10 cellular contexts compared by ENCODE assay signal in genomic region chr6:26336355-26337198, GRCh38. TPM values are rescaled to one million over a fixed set of nuclear protein-coding genes. Genes with fewer than 3 reads are reported as not detected.
DNase-seq lines count a peak whose midpoint lies in the region; ATAC-seq and TF ChIP-seq lines count a peak whose summit lies in the region.
"Had no signal": no experiment of that assay in that cellular context is flagged by ENCODE, and none has a peak within 500 bp of the region (broad histone marks: within the 10 kb centered on the region; RNA-seq: fewer than 3 reads in every experiment).

No MANE protein-coding gene starts in this region.

- CTCF ChIA-PET in activated naive CD4-positive, alpha-beta T cell treated with anti-CD3 and anti-CD28 coated beads, Interleukin-2, amount 10 ng/mL, durations not matched to agents 7 days and 5 days (lab: Charles Lee), result interaction anchor here (0.6 to 1.4 kb wide), 4 partner anchors 10 to 103 kb away, joined by 3 to 4 read pairs (median 4); no protein-coding TSS in a partner anchor
- CTCF ChIA-PET in OCI-LY7 (lab: Charles Lee; ENCODE audit: unreplicated experiment), result interaction anchor here (0.6 to 1.5 kb wide), 3 partner anchors 9 to 216 kb away, joined by 3 to 6 read pairs (median 3); no protein-coding TSS in a partner anchor

- H3K36me3 ChIP-seq in OCI-LY7 (ENCODE audit: insufficient read depth, low read length) (no peaks in the 10 kb centered on the region), upper lobe of right lung (no peaks in the 10 kb centered on the region)
- H3K36me3 ChIP-seq: thoracic aorta had no signal

- H3K4me2 ChIP-seq in OCI-LY7 (ENCODE audit: low read length), result peak overlapping the region; percentile 60

- no peaks in the 10 kb centered on the region for H3K9me3 ChIP-seq in OCI-LY7 (ENCODE audit: low read length)
- no peaks in the 10 kb centered on the region for H3K9me3 ChIP-seq in upper lobe of right lung
- H3K9me3 ChIP-seq: thoracic aorta had no signal

- H2AFZ ChIP-seq in OCI-LY7 (ENCODE audit: low read length), result peak overlapping the region; percentile 71

- H3K27ac Mint-ChIP-seq in activated naive CD4-positive, alpha-beta T cell treated with anti-CD3 and anti-CD28 coated beads, Interleukin-2, amount 50 U/mL, for 24 hours, result peak overlapping the region; percentile 47
- H3K27ac Mint-ChIP-seq in activated naive CD4-positive, alpha-beta T cell treated with anti-CD3 and anti-CD28 coated beads, Interleukin-2, amount 10 ng/mL, durations not matched to agents 7 days and 5 days, result no peak overlapping the region
- H3K27ac Mint-ChIP-seq in central memory CD8-positive, alpha-beta T cell (ENCODE audit: low read depth), result peak overlapping the region; percentile 7

- H3K4me1 Mint-ChIP-seq in activated naive CD4-positive, alpha-beta T cell treated with anti-CD3 and anti-CD28 coated beads, Interleukin-2, amount 50 U/mL, for 24 hours, result peaks cover 24% of the 10 kb centered on the region
- H3K4me1 Mint-ChIP-seq in activated naive CD4-positive, alpha-beta T cell treated with anti-CD3 and anti-CD28 coated beads, Interleukin-2, amount 10 ng/mL, durations not matched to agents 7 days and 5 days, result peaks cover 33% of the 10 kb centered on the region
- H3K4me1 Mint-ChIP-seq in central memory CD8-positive, alpha-beta T cell, result peaks cover 26% of the 10 kb centered on the region

- BruUV-seq in OCI-LY7 (replicated peaks; lab: Mats Ljungman, UMichigan), result no TSS peak

- intact Hi-C loops in OCI-LY7 (cut with micrococcal nuclease; ENCODE audit: unreplicated experiment), result loop anchor here (10.0 kb wide), 1 partner anchor 1138 kb away; the partner anchor contains the start of gene ZNF184
- intact Hi-C loops in upper lobe of right lung (cut with DNase I), result loop anchor here (10.0 kb wide), 1 partner anchor 238 kb away; no protein-coding TSS in a partner anchor

- POLR2A ChIA-PET in OCI-LY7 (lab: Charles Lee), result interaction anchor here (0.5 to 1.6 kb wide), 14 partner anchors 8 to 811 kb away, joined by 3 to 6 read pairs (median 4); a partner anchor contains a TSS

- no peak for DNase-seq in activated naive CD4-positive, alpha-beta T cell treated with anti-CD3 and anti-CD28 coated beads, Interleukin-2, amount 10 ng/mL, durations not matched to agents 7 days and 5 days
- DNase-seq in OCI-LY7 (ENCODE audit: low spot score), result peak; percentile 75
- no peak for DNase-seq in central memory CD8-positive, alpha-beta T cell (ENCODE audit: low spot score in 2 of 2)
- DNase-seq in upper lobe of right lung, result no peak
- no peak for DNase-seq in stimulated activated CD4-positive, alpha-beta T cell treated with anti-CD3 and anti-CD28 coated beads, Interleukin-4, amount 100 ng/mL, for 1 hour
- no peak for DNase-seq in iPS-NIHi11 (ENCODE audit: low spot score)
- no peak for DNase-seq in inferior parietal cortex (ENCODE audit: extremely low spot score)
- DNase-seq: NCI-H1092 treated with DMSO at 0.1 percent for 48 hours had no signal

- no peaks in the 10 kb centered on the region for H4K20me1 ChIP-seq in OCI-LY7 (ENCODE audit: insufficient read depth, low read length)

- peaks cover 3% of the 10 kb centered on the region for H3K27me3 Mint-ChIP-seq in activated naive CD4-positive, alpha-beta T cell treated with anti-CD3 and anti-CD28 coated beads, Interleukin-2, amount 50 U/mL, for 24 hours
- peaks cover 27% of the 10 kb centered on the region for H3K27me3 Mint-ChIP-seq in activated naive CD4-positive, alpha-beta T cell treated with anti-CD3 and anti-CD28 coated beads, Interleukin-2, amount 10 ng/mL, durations not matched to agents 7 days and 5 days
- H3K27me3 Mint-ChIP-seq in central memory CD8-positive, alpha-beta T cell, result peaks cover 4% of the 10 kb centered on the region

- H3K4me3 ChIP-seq in OCI-LY7 (ENCODE audit: low read depth, low read length, poor library complexity, severe bottlenecking) (peak overlapping the region; percentile 27), upper lobe of right lung (no peak overlapping the region)
- H3K4me3 ChIP-seq: thoracic aorta had no signal

- no peaks in the 10 kb centered on the region for H3K9me2 ChIP-seq in OCI-LY7 (ENCODE audit: insufficient read depth, low read length)

- no peak for ATAC-seq in central memory CD8-positive, alpha-beta T cell (replicated peaks; ENCODE audit: extremely low read depth, poor library complexity, severe bottlenecking)
- peak; percentile 24 for ATAC-seq in upper lobe of right lung

- H3K4me1 ChIP-seq in OCI-LY7 (ENCODE audit: insufficient read depth, low read length, poor library complexity, severe bottlenecking), result peaks cover 78% of the 10 kb centered on the region
- H3K4me1 ChIP-seq in upper lobe of right lung, result no peaks in the 10 kb centered on the region

- TF ChIP-seq CTCF in OCI-LY7 (conservative IDR thresholded peaks at IDR 0.05; ENCODE audit: low read length), result no peak
- no peak for TF ChIP-seq CTCF in upper lobe of right lung (IDR thresholded peaks at IDR 0.05)

- H3K79me2 ChIP-seq in OCI-LY7 (ENCODE audit: insufficient read depth, low read depth, low read length), result no peaks in the 10 kb centered on the region

- H3K27me3 ChIP-seq in upper lobe of right lung, result peaks cover 25% of the 10 kb centered on the region

- H3K4me3 Mint-ChIP-seq in activated naive CD4-positive, alpha-beta T cell treated with anti-CD3 and anti-CD28 coated beads, Interleukin-2, amount 50 U/mL, for 24 hours, result no peak overlapping the region
- H3K4me3 Mint-ChIP-seq in activated naive CD4-positive, alpha-beta T cell treated with anti-CD3 and anti-CD28 coated beads, Interleukin-2, amount 10 ng/mL, durations not matched to agents 7 days and 5 days, result no peak overlapping the region
- H3K4me3 Mint-ChIP-seq in central memory CD8-positive, alpha-beta T cell, result no peak overlapping the region

- peaks cover 2% of the 10 kb centered on the region for H3K36me3 Mint-ChIP-seq in activated naive CD4-positive, alpha-beta T cell treated with anti-CD3 and anti-CD28 coated beads, Interleukin-2, amount 50 U/mL, for 24 hours
- H3K36me3 Mint-ChIP-seq in activated naive CD4-positive, alpha-beta T cell treated with anti-CD3 and anti-CD28 coated beads, Interleukin-2, amount 10 ng/mL, durations not matched to agents 7 days and 5 days, result no peaks in the 10 kb centered on the region
- peaks cover 5% of the 10 kb centered on the region for H3K36me3 Mint-ChIP-seq in central memory CD8-positive, alpha-beta T cell (ENCODE audit: insufficient read depth)

- no peaks in the 10 kb centered on the region for H3K9me3 Mint-ChIP-seq in activated naive CD4-positive, alpha-beta T cell treated with anti-CD3 and anti-CD28 coated beads, Interleukin-2, amount 50 U/mL, for 24 hours
- H3K9me3 Mint-ChIP-seq in activated naive CD4-positive, alpha-beta T cell treated with anti-CD3 and anti-CD28 coated beads, Interleukin-2, amount 10 ng/mL, durations not matched to agents 7 days and 5 days, result no peaks in the 10 kb centered on the region
- no peaks in the 10 kb centered on the region for H3K9me3 Mint-ChIP-seq in central memory CD8-positive, alpha-beta T cell

- peak overlapping the region; percentile 81 for H3K27ac ChIP-seq in OCI-LY7 (ENCODE audit: low read depth, low read length, poor library complexity, severe bottlenecking)
- H3K27ac ChIP-seq in upper lobe of right lung, result no peak overlapping the region
- H3K27ac ChIP-seq: thoracic aorta had no signal

RNA-seq across cellular contexts. Expression of gene BTN3A2, which starts 28.4 kb away (rescaled TPM):
- 47.9 and 54.5 TPM in 2 replicates for total RNA-seq in OCI-LY7 (2014; rRNA removed; shearing (Covaris generic))
- 70.8 and 95.7 TPM in 2 replicates for total RNA-seq in OCI-LY7 (2022)
- total RNA-seq in upper lobe of right lung, result 65.2 TPM

RNA-seq across cellular contexts. Expression of gene BTN2A2, which starts 46.3 kb away (rescaled TPM):
- 42.0 and 45.1 TPM in 2 replicates for total RNA-seq in OCI-LY7 (2014; rRNA removed; shearing (Covaris generic))
- total RNA-seq in OCI-LY7 (2022) (35.0 and 44.8 TPM in 2 replicates), upper lobe of right lung (25.6 TPM)
